Comparison of ENCODE assay signal across 21 cellular contexts in the genomic region with DNA sequence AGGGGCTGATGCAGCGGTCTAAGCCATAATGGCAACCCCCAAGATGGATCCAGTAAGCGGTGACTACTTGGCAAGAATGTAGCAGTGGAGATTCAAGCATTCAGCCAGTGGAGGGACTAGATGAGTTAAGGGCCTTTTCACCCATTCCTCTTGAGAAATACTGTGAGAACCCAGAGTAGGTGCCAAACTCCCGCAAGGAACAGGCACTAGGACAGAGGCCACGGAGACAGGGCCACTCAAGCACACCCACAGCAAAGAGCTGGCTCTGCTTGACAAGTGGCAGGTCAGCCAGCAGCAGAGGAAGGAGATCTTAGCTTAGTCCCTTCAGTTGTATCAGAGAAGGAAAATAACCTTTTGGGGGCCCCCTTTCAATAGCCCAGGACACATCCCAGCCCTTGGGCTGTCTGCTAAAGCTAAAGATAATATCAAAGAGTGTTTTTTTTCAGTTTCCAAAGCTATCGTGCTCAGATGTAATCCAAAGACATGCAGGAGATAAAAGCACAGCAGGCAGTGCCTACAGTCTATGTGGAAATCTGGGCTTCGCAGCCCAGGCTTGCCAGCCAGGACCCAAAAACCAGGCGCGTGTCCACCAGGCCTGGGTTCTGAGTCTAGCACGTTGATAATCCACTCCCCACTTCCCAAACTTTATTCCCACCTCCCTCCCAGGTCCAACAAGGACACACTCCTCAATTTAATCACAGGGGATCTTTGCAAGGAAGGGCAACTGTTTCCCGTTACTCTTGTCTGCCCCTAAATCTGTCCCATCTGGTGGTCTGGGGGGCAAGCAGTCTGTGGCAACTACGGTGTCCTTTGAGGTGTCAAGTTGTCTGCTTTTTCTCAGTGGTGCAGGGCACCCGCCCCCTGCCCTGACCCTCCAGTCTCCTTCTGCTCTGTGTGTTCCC.
DNase-seq lines count a peak whose midpoint lies in the region; ATAC-seq and TF ChIP-seq lines count a peak whose summit lies in the region.
"Had no signal": no experiment of that assay in that cellular context is flagged by ENCODE, and none has a peak within 500 bp of the region (broad histone marks: within the 10 kb centered on the region; RNA-seq: fewer than 3 reads in every experiment).

No MANE protein-coding gene starts in this region.

- no peak overlapping the region for H3K4me2 ChIP-seq in parathyroid adenoma (ENCODE audit: low read length)
- H3K4me2 ChIP-seq: A549 had no signal

- H3K27ac Mint-ChIP-seq in T-helper 2 cell treated with Interferon-gamma antibody and Interleukin-4, amounts not matched to agents 5 μg/mL and 100 μg/mL, for 36 hours = no peak overlapping the region
- no peak overlapping the region for H3K27ac Mint-ChIP-seq in activated T-helper 1 cell treated with anti-CD3 and anti-CD28 coated beads, Interleukin-12 subunit alpha, Interleukin-12 subunit beta, Interleukin-2, Interleukin-4 antibody, amounts not matched to agents 30 ng/mL and 10 ng/mL and 1 ng/mL, durations not matched to agents 14 hours and 24 hours and 36 hours
- H3K27ac Mint-ChIP-seq: activated naive CD4-positive, alpha-beta T cell treated with anti-CD3 and anti-CD28 coated beads, Interleukin-2, amount 10 ng/mL, durations not matched to agents 7 days and 5 days; activated T-cell treated with anti-CD3 and anti-CD28 coated beads, Interleukin-2, amount 50 U/mL, for 72 hours had no signal

- intact Hi-C loops in Right ventricle myocardium inferior (cut with DNase I) (no loop called here), cardiac septum (cut with DNase I) (no loop called here), left ventricle myocardium superior (cut with micrococcal nuclease) (no loop called here)
- intact Hi-C loops in activated T-helper 1 cell treated with anti-CD3 and anti-CD28 coated beads, Interleukin-12 subunit alpha, Interleukin-12 subunit beta, Interleukin-2, Interleukin-4 antibody, amounts not matched to agents 30 ng/mL and 10 ng/mL and 1 ng/mL, durations not matched to agents 14 hours and 24 hours and 36 hours (cut with micrococcal nuclease) = no loop called here

- TF ChIP-seq CTCF in parathyroid adenoma (IDR thresholded peaks at IDR 0.05) = no peak

- no peak overlapping the region for H3K27ac ChIP-seq in parathyroid adenoma
- H3K27ac ChIP-seq: A549, epithelial cell of prostate, foreskin keratinocyte, suprapubic skin had no signal

- no peaks in the 10 kb centered on the region for H3K36me3 Mint-ChIP-seq in T-helper 2 cell treated with Interferon-gamma antibody and Interleukin-4, amounts not matched to agents 5 μg/mL and 100 μg/mL, for 36 hours (ENCODE audit: low read depth)
- H3K36me3 Mint-ChIP-seq in activated T-helper 1 cell treated with anti-CD3 and anti-CD28 coated beads, Interleukin-12 subunit alpha, Interleukin-12 subunit beta, Interleukin-2, Interleukin-4 antibody, amounts not matched to agents 30 ng/mL and 10 ng/mL and 1 ng/mL, durations not matched to agents 14 hours and 24 hours and 36 hours (ENCODE audit: low read depth) = no peaks in the 10 kb centered on the region
- H3K36me3 Mint-ChIP-seq: activated naive CD4-positive, alpha-beta T cell treated with anti-CD3 and anti-CD28 coated beads, Interleukin-2, amount 10 ng/mL, durations not matched to agents 7 days and 5 days; naive thymus-derived CD8-positive, alpha-beta T cell had no signal

- ATAC-seq in Right ventricle myocardium inferior (peak; percentile 38), left ventricle myocardium superior (peak; percentile 60), GM21619 (IDR thresholded peaks at IDR 0.05; ENCODE audit: unreplicated experiment) (no peak)
- ATAC-seq: A549; activated T-cell treated with anti-CD3 and anti-CD28 coated beads, Interleukin-2, amount 50 U/mL, for 72 hours; foreskin keratinocyte; naive thymus-derived CD8-positive, alpha-beta T cell had no signal

- peak overlapping the region; percentile 38 for H2AFZ ChIP-seq in parathyroid adenoma

- peaks cover 15% of the 10 kb centered on the region for H3K27me3 Mint-ChIP-seq in T-helper 2 cell treated with Interferon-gamma antibody and Interleukin-4, amounts not matched to agents 5 μg/mL and 100 μg/mL, for 36 hours (ENCODE audit: low read depth)
- H3K27me3 Mint-ChIP-seq in activated T-helper 1 cell treated with anti-CD3 and anti-CD28 coated beads, Interleukin-12 subunit alpha, Interleukin-12 subunit beta, Interleukin-2, Interleukin-4 antibody, amounts not matched to agents 30 ng/mL and 10 ng/mL and 1 ng/mL, durations not matched to agents 14 hours and 24 hours and 36 hours (ENCODE audit: insufficient read depth) = peaks cover 19% of the 10 kb centered on the region

- H3K9ac ChIP-seq in parathyroid adenoma = no peak overlapping the region

- no peaks in the 10 kb centered on the region for H3K9me3 Mint-ChIP-seq in T-helper 2 cell treated with Interferon-gamma antibody and Interleukin-4, amounts not matched to agents 5 μg/mL and 100 μg/mL, for 36 hours
- H3K9me3 Mint-ChIP-seq in activated T-helper 1 cell treated with anti-CD3 and anti-CD28 coated beads, Interleukin-12 subunit alpha, Interleukin-12 subunit beta, Interleukin-2, Interleukin-4 antibody, amounts not matched to agents 30 ng/mL and 10 ng/mL and 1 ng/mL, durations not matched to agents 14 hours and 24 hours and 36 hours = no peaks in the 10 kb centered on the region
- H3K9me3 Mint-ChIP-seq: activated naive CD4-positive, alpha-beta T cell treated with anti-CD3 and anti-CD28 coated beads, Interleukin-2, amount 10 ng/mL, durations not matched to agents 7 days and 5 days; activated T-cell treated with anti-CD3 and anti-CD28 coated beads, Interleukin-2, amount 50 U/mL, for 72 hours; naive thymus-derived CD8-positive, alpha-beta T cell had no signal

- no peaks in the 10 kb centered on the region for H3K9me3 ChIP-seq in parathyroid adenoma (ENCODE audit: control insufficient read depth, low read length)
- H3K9me3 ChIP-seq: A549, suprapubic skin had no signal

- DNase-seq in Right ventricle myocardium inferior (ENCODE audit: missing footprints) (no peak), cardiac septum (ENCODE audit: low spot score) (no peak), left ventricle myocardium superior (no peak), SW 1271 (lab: John Stamatoyannopoulos, UW) (no peak)
- no peak for DNase-seq in T-helper 2 cell treated with Interferon-gamma antibody and Interleukin-4, amounts not matched to agents 5 μg/mL and 100 μg/mL, for 36 hours (ENCODE audit: low spot score)
- no peak for DNase-seq in activated T-helper 1 cell treated with anti-CD3 and anti-CD28 coated beads, Interleukin-12 subunit alpha, Interleukin-12 subunit beta, Interleukin-2, Interleukin-4 antibody, amounts not matched to agents 30 ng/mL and 10 ng/mL and 1 ng/mL, durations not matched to agents 14 hours and 24 hours and 36 hours (ENCODE audit: low spot score)
- DNase-seq: activated naive CD4-positive, alpha-beta T cell treated with anti-CD3 and anti-CD28 coated beads, Interleukin-2, amount 10 ng/mL, durations not matched to agents 7 days and 5 days; activated T-cell treated with anti-CD3 and anti-CD28 coated beads, Interleukin-2, amount 50 U/mL, for 72 hours; Calu3; foreskin keratinocyte; Kasumi-1; NCI-H1092 treated with DMSO at 0.1 percent for 48 hours; NCI-H2029; NCI-H226; NCI-H774 had no signal

- no peak overlapping the region for H3K4me3 ChIP-seq in parathyroid adenoma (ENCODE audit: low read depth, low read length)
- H3K4me3 ChIP-seq: A549, suprapubic skin had no signal

- no peaks in the 10 kb centered on the region for H3K36me3 ChIP-seq in parathyroid adenoma (ENCODE audit: control insufficient read depth, insufficient read depth, low read length)
- H3K36me3 ChIP-seq: suprapubic skin had no signal

- no peaks in the 10 kb centered on the region for H3K27me3 ChIP-seq in parathyroid adenoma (ENCODE audit: control insufficient read depth, insufficient read depth, low read length)
- H3K27me3 ChIP-seq: suprapubic skin had no signal

- H3K4me3 Mint-ChIP-seq in T-helper 2 cell treated with Interferon-gamma antibody and Interleukin-4, amounts not matched to agents 5 μg/mL and 100 μg/mL, for 36 hours = no peak overlapping the region
- no peak overlapping the region for H3K4me3 Mint-ChIP-seq in activated T-helper 1 cell treated with anti-CD3 and anti-CD28 coated beads, Interleukin-12 subunit alpha, Interleukin-12 subunit beta, Interleukin-2, Interleukin-4 antibody, amounts not matched to agents 30 ng/mL and 10 ng/mL and 1 ng/mL, durations not matched to agents 14 hours and 24 hours and 36 hours
- H3K4me3 Mint-ChIP-seq: activated naive CD4-positive, alpha-beta T cell treated with anti-CD3 and anti-CD28 coated beads, Interleukin-2, amount 10 ng/mL, durations not matched to agents 7 days and 5 days; activated T-cell treated with anti-CD3 and anti-CD28 coated beads, Interleukin-2, amount 50 U/mL, for 72 hours had no signal

- H3K79me2 ChIP-seq in parathyroid adenoma = no peaks in the 10 kb centered on the region

- H3K4me1 ChIP-seq in parathyroid adenoma = peaks cover 8% of the 10 kb centered on the region
- H3K4me1 ChIP-seq: foreskin keratinocyte had no signal

- H3K4me1 Mint-ChIP-seq in T-helper 2 cell treated with Interferon-gamma antibody and Interleukin-4, amounts not matched to agents 5 μg/mL and 100 μg/mL, for 36 hours (ENCODE audit: low read depth) = no peaks in the 10 kb centered on the region
- H3K4me1 Mint-ChIP-seq in activated T-helper 1 cell treated with anti-CD3 and anti-CD28 coated beads, Interleukin-12 subunit alpha, Interleukin-12 subunit beta, Interleukin-2, Interleukin-4 antibody, amounts not matched to agents 30 ng/mL and 10 ng/mL and 1 ng/mL, durations not matched to agents 14 hours and 24 hours and 36 hours (ENCODE audit: low read depth) = no peaks in the 10 kb centered on the region
- H3K4me1 Mint-ChIP-seq: activated naive CD4-positive, alpha-beta T cell treated with anti-CD3 and anti-CD28 coated beads, Interleukin-2, amount 10 ng/mL, durations not matched to agents 7 days and 5 days; naive thymus-derived CD8-positive, alpha-beta T cell had no signal
